1 cellular context compared by ENCODE assay signal in the genomic region with DNA sequence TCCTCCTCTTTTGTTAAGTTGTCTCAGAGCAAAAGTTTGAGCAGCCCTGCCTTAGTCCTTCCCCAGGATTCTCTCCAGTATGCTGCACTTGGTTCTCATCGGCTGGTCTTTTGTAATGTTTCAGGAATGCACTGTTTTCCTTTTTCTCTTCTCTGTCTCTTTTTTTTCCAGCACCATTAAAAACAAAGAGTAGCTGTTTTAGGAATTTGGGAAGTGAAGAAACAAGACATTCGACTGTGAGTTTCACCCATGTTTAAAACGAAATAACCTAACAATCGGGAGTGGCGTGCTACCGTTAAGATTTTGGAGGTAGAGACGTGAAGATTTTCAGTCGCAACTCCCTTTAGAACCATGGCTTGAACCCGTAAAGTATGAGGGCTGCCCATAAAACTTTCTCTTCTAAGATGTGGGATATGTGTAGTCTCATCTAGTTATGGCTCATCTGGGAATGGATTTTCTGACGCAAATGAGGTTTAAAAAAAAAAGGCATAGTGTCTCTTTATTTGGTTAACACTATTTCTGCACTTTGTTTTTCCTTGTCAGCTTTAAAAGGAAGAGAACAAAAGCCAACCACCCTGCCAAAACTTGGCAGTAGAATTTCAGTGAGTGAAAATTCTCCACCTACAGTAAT.
A peak's percentile ranks its signal among the peaks of the same experiment; 100 is the strongest.
TF ChIP-seq lines count a peak whose summit lies in the region.

No MANE protein-coding gene starts in this region.

TF ChIP-seq in K562, 482 proteins besides CTCF, POLR2A, EP300 and RAD21:
- TF ChIP-seq ZBTB17 (CRISPR knock-in tag; IDR thresholded peaks at IDR 0.05) (no peak), RNF2 (IDR thresholded peaks at IDR 0.05) (0 out of 2 replicates have a peak, but pooled peaks have one; percentile 22), ZEB2 (IDR thresholded peaks at IDR 0.05) (no peak)
- TF ChIP-seq, protein P1, sequence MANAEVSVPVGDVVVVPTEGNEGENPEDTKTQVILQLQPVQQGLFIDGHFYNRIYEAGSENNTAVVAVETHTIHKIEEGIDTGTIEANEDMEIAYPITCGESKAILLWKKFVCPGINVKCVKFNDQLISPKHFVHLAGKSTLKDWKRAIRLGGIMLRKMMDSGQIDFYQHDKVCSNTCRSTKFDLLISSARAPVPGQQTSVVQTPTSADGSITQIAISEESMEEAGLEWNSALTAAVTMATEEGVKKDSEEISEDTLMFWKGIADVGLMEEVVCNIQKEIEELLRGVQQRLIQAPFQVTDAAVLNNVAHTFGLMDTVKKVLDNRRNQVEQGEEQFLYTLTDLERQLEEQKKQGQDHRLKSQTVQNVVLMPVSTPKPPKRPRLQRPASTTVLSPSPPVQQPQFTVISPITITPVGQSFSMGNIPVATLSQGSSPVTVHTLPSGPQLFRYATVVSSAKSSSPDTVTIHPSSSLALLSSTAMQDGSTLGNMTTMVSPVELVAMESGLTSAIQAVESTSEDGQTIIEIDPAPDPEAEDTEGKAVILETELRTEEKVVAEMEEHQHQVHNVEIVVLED (CRISPR knock-in tag; IDR thresholded peaks at IDR 0.05): no peak
- TF ChIP-seq, protein P2, sequence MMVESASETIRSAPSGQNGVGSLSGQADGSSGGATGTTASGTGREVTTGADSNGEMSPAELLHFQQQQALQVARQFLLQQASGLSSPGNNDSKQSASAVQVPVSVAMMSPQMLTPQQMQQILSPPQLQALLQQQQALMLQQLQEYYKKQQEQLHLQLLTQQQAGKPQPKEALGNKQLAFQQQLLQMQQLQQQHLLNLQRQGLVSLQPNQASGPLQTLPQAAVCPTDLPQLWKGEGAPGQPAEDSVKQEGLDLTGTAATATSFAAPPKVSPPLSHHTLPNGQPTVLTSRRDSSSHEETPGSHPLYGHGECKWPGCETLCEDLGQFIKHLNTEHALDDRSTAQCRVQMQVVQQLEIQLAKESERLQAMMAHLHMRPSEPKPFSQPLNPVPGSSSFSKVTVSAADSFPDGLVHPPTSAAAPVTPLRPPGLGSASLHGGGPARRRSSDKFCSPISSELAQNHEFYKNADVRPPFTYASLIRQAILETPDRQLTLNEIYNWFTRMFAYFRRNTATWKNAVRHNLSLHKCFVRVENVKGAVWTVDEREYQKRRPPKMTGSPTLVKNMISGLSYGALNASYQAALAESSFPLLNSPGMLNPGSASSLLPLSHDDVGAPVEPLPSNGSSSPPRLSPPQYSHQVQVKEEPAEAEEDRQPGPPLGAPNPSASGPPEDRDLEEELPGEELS (CRISPR knock-in tag; IDR thresholded peaks at IDR 0.05; ENCODE audit: borderline replicate concordance): no peak
